In genomic region chr7:128017880-128018845, GRCh38 we compare ENCODE assay signal across 13 cellular contexts. TPM values are rescaled to one million over a fixed set of nuclear protein-coding genes. Genes with fewer than 3 reads are reported as not detected.
A peak's percentile ranks its signal among the peaks of the same experiment; 100 is the strongest.
DNase-seq lines count a peak whose midpoint lies in the region; ATAC-seq and TF ChIP-seq lines count a peak whose summit lies in the region.
"Had no signal": no experiment of that assay in that cellular context is flagged by ENCODE, and none has a peak within 500 bp of the region (broad histone marks: within the 10 kb centered on the region; RNA-seq: fewer than 3 reads in every experiment).

No MANE protein-coding gene starts in this region.

- H3K27ac Mint-ChIP-seq in endodermal cell = no peak overlapping the region
- H3K27ac Mint-ChIP-seq in neural crest cell (ENCODE audit: unreplicated experiment) = peak overlapping the region; percentile 72
- no peak overlapping the region for H3K27ac Mint-ChIP-seq in osteocyte (ENCODE audit: unreplicated experiment)
- H3K27ac Mint-ChIP-seq: activated CD8-positive, alpha-beta T cell treated with anti-CD3 and anti-CD28 coated beads for 36 hours had no signal

- in situ Hi-C loops in gastrocnemius medialis (cut with MboI; ENCODE audit: low sequenced_read_pairs in 4 of 4) = no loop called here

- peaks cover 16% of the 10 kb centered on the region for H3K4me1 Mint-ChIP-seq in endodermal cell
- peaks cover 41% of the 10 kb centered on the region for H3K4me1 Mint-ChIP-seq in neural crest cell
- H3K4me1 Mint-ChIP-seq in osteocyte (ENCODE audit: unreplicated experiment) = peaks cover 32% of the 10 kb centered on the region

- ATAC-seq in gastrocnemius medialis (no peak), GM19351 (IDR thresholded peaks at IDR 0.05; ENCODE audit: unreplicated experiment) (no peak)
- ATAC-seq: activated CD8-positive, alpha-beta T cell treated with anti-CD3 and anti-CD28 coated beads for 36 hours; gastroesophageal sphincter had no signal

- H3K27me3 Mint-ChIP-seq in endodermal cell (ENCODE audit: insufficient read depth) = no peaks in the 10 kb centered on the region
- no peaks in the 10 kb centered on the region for H3K27me3 Mint-ChIP-seq in neural crest cell (ENCODE audit: low read depth)
- no peaks in the 10 kb centered on the region for H3K27me3 Mint-ChIP-seq in osteocyte (ENCODE audit: unreplicated experiment)
- H3K27me3 Mint-ChIP-seq: activated CD8-positive, alpha-beta T cell treated with anti-CD3 and anti-CD28 coated beads for 36 hours; naive B cell had no signal

- H3K4me3 ChIP-seq in endodermal cell (ENCODE audit: low read length) = no peak overlapping the region
- no peak overlapping the region for H3K4me3 ChIP-seq in gastrocnemius medialis
- H3K4me3 ChIP-seq: adrenal gland, gastroesophageal sphincter had no signal

- H3K4me1 ChIP-seq in endodermal cell (ENCODE audit: control insufficient read depth, insufficient read depth, low read length) (peaks cover 6% of the 10 kb centered on the region), gastrocnemius medialis (peaks cover 3 to 18% of the 10 kb centered on the region in 2 donors)

- WGBS in endodermal cell (ENCODE audit: insufficient coverage in 1 of 2, insufficient read length in 1 of 2), 2 experiments = 74 to 76% methylated on average over 3 to 8 of the region's 8 CpGs

- H3K36me3 Mint-ChIP-seq in endodermal cell (ENCODE audit: low read depth) (peaks cover 16% of the 10 kb centered on the region), neural crest cell (ENCODE audit: low read depth) (peaks cover 15% of the 10 kb centered on the region), osteocyte (ENCODE audit: unreplicated experiment) (peaks cover 3% of the 10 kb centered on the region)

- TF ChIP-seq CTCF in endodermal cell (conservative IDR thresholded peaks at IDR 0.05) = no peak
- TF ChIP-seq CTCF in neural crest cell (conservative IDR thresholded peaks at IDR 0.05) = no peak
- no peak for TF ChIP-seq CTCF in gastrocnemius medialis (IDR thresholded peaks at IDR 0.05 in 4 of 5, conservative IDR thresholded peaks at IDR 0.05 in 1 of 5)
- no peak for TF ChIP-seq CTCF in osteocyte (IDR thresholded peaks at IDR 0.05)

- no peaks in the 10 kb centered on the region for H3K27me3 ChIP-seq in endodermal cell (ENCODE audit: control insufficient read depth, insufficient read depth, low read length, poor library complexity, severe bottlenecking)
- H3K27me3 ChIP-seq in gastrocnemius medialis = no peaks in the 10 kb centered on the region
- H3K27me3 ChIP-seq: adrenal gland, gastroesophageal sphincter had no signal

- H3K36me3 ChIP-seq in endodermal cell (ENCODE audit: control insufficient read depth, insufficient read depth, low read length) (peaks cover 41% of the 10 kb centered on the region), gastrocnemius medialis (no peaks in the 10 kb centered on the region)
- H3K36me3 ChIP-seq: adrenal gland had no signal

- no peaks in the 10 kb centered on the region for H3K9me3 ChIP-seq in endodermal cell (ENCODE audit: control insufficient read depth, low read length)
- H3K9me3 ChIP-seq in gastrocnemius medialis = no peaks in the 10 kb centered on the region
- H3K9me3 ChIP-seq: adrenal gland, gastroesophageal sphincter had no signal

- no peak for TF ChIP-seq POLR2A in gastrocnemius medialis (IDR thresholded peaks at IDR 0.05)

- DNase-seq in HT1080 (ENCODE audit: low read depth) (peak; percentile 66), NCI-H2227 treated with DMSO at 0.1 percent for 48 hours (lab: John Stamatoyannopoulos, UW) (peak; percentile 41), endodermal cell (peak; percentile 55), neural crest cell (ENCODE audit: low read depth, low spot score) (no peak), gastrocnemius medialis (no peak), osteocyte (ENCODE audit: extremely low spot score, unreplicated experiment) (no peak), posterior vena cava (ENCODE audit: low spot score) (no peak)
- DNase-seq: activated CD8-positive, alpha-beta T cell treated with anti-CD3 and anti-CD28 coated beads for 36 hours; adrenal gland; naive B cell had no signal

- peak overlapping the region; percentile 73 for H3K27ac ChIP-seq in endodermal cell (ENCODE audit: low read depth, low read length)
- H3K27ac ChIP-seq in gastrocnemius medialis = no peak overlapping the region
- H3K27ac ChIP-seq: adrenal gland, gastroesophageal sphincter had no signal

- no peaks in the 10 kb centered on the region for H3K9me3 Mint-ChIP-seq in endodermal cell
- H3K9me3 Mint-ChIP-seq in neural crest cell = no peaks in the 10 kb centered on the region
- no peaks in the 10 kb centered on the region for H3K9me3 Mint-ChIP-seq in osteocyte (ENCODE audit: unreplicated experiment)
- H3K9me3 Mint-ChIP-seq: activated CD8-positive, alpha-beta T cell treated with anti-CD3 and anti-CD28 coated beads for 36 hours; naive B cell had no signal

- intact Hi-C loops in gastrocnemius medialis (cut with DNase I; ENCODE audit: low total_unique reads) = no loop called here
- intact Hi-C loops in posterior vena cava (cut with DNase I) = no loop called here

- H3K9ac ChIP-seq in endodermal cell (ENCODE audit: extremely low read depth, low read length, poor library complexity, severe bottlenecking) = no peak overlapping the region

- no peak overlapping the region for H3K4me3 Mint-ChIP-seq in endodermal cell
- H3K4me3 Mint-ChIP-seq in neural crest cell = no peak overlapping the region
- H3K4me3 Mint-ChIP-seq in osteocyte (ENCODE audit: unreplicated experiment) = no peak overlapping the region
- H3K4me3 Mint-ChIP-seq: activated CD8-positive, alpha-beta T cell treated with anti-CD3 and anti-CD28 coated beads for 36 hours; naive B cell had no signal

RNA-seq across cellular contexts. Expression of gene LRRC4, which starts 13.1 kb away (rescaled TPM):
- total RNA-seq in HT1080 (2014; rRNA removed; shearing (Covaris generic)) = not detected in 2 replicates
- not detected in 2 replicates for polyA plus RNA-seq in HT1080 (2015; cell fraction: cytosol; rRNA removed)
- not detected in 2 replicates for polyA plus RNA-seq in HT1080 (2015; cell fraction: nucleus; rRNA removed)
- 1 to 10 TPM; 1.5 TPM for total RNA-seq in endodermal cell
- 18.8 TPM for polyA plus RNA-seq in endodermal cell (2013, experiment 1 of 2)
- polyA plus RNA-seq in endodermal cell (2013, experiment 2 of 2) = 16.4 TPM
- 67.5 and 67.6 TPM in 2 replicates for total RNA-seq in neural crest cell
- 1 to 10 TPM in 1 of 4 donors, under 1 TPM in 3; 0.29 to 4.3 (median 0.96) TPM for total RNA-seq in gastrocnemius medialis
- total RNA-seq in osteocyte = 0.29 and 0.70 TPM in 2 replicates
- total RNA-seq in posterior vena cava = 1 to 10 TPM; 3.4 to 7.3 TPM
- total RNA-seq: activated CD8-positive, alpha-beta T cell treated with anti-CD3 and anti-CD28 coated beads for 36 hours; SK-MEL-5 had no signal

Comparison
In these comparisons a context has a peak if more than half of its experiments do, and no peak if none do; other contexts are left out.
1. DNase-seq: peak in HT1080 (single experiment), NCI-H2227 treated with DMSO at 0.1 percent for 48 hours (single experiment) and endodermal cell (single experiment); none in neural crest cell (single experiment), gastrocnemius medialis (0 of 2), osteocyte (single experiment) and posterior vena cava (single experiment).